In genomic region chr15:89685995-89686394, GRCh38 we compare ENCODE assay signal across 35 cellular contexts. TPM values are rescaled to one million over a fixed set of nuclear protein-coding genes. Genes with fewer than 3 reads are reported as not detected.
"Had no signal": no experiment of that assay in that cellular context is flagged by ENCODE, and none has a peak within 500 bp of the region (broad histone marks: within the 10 kb centered on the region; RNA-seq: fewer than 3 reads in every experiment).

No MANE protein-coding gene starts in this region.

- FAIRE-seq: colon, endometrium, endothelial cell of umbilical vein had no signal

- H3K36me3 ChIP-seq: breast epithelium had no signal

- H3K4me2 ChIP-seq: hepatocyte had no signal

- H3K27me3 ChIP-seq: adrenal gland, breast epithelium, esophagus squamous epithelium, gastroesophageal sphincter, heart right ventricle, hepatocyte had no signal

- H3K9me3 ChIP-seq: adrenal gland, breast epithelium, esophagus squamous epithelium, gastroesophageal sphincter, heart right ventricle had no signal

- H3K4me3 ChIP-seq: adrenal gland, breast epithelium, esophagus squamous epithelium, gastroesophageal sphincter, heart right ventricle, hepatocyte had no signal

- H3K27ac ChIP-seq: breast epithelium, epithelial cell of prostate, esophagus squamous epithelium, heart right ventricle, hepatocyte had no signal

- ATAC-seq: activated T-cell treated with anti-CD3 and anti-CD28 coated beads, Interleukin-2, amount 50 U/mL, for 4 hours; activated T-helper 17 cell treated with anti-CD3 and anti-CD28 coated beads, Interleukin-2, amount 50 U/mL, for 72 hours; gastroesophageal sphincter; heart right ventricle; WTC11 had no signal

- DNase-seq: activated CD4-positive, alpha-beta memory T cell treated with anti-CD3 and anti-CD28 coated beads, Interleukin-2, amount 10 ng/mL, durations not matched to agents 7 days and 5 days; activated CD4-positive, alpha-beta T cell treated with anti-CD3 and anti-CD28 coated beads for 1 hour; activated CD4-positive, alpha-beta T cell treated with anti-CD3 and anti-CD28 coated beads for 4 hours; activated CD4-positive, alpha-beta T cell treated with anti-CD3 and anti-CD28 coated beads, Interleukin-2, amount 10 ng/mL, durations not matched to agents 7 days and 5 days; activated CD4-positive, alpha-beta T cell treated with anti-CD3 and anti-CD28 coated beads, Interleukin-2, amount 50 U/mL, for 4 hours; activated CD8-positive, alpha-beta memory T cell treated with anti-CD3 and anti-CD28 coated beads for 24 hours; activated effector memory CD4-positive, alpha-beta T cell treated with Interleukin-2 at 50 U/mL for 16 hours; activated gamma-delta T cell treated with Interleukin-2 at 50 U/mL for 16 hours; activated naive CD4-positive, alpha-beta T cell treated with anti-CD3 and anti-CD28 coated beads, Interleukin-2, amount 50 U/mL, for 16 hours; activated naive CD4-positive, alpha-beta T cell treated with Interleukin-2 at 50 U/mL for 16 hours; activated T-cell treated with anti-CD3 and anti-CD28 coated beads, Interleukin-2, amount 50 U/mL, for 4 hours; adrenal gland; amygdala; aorta; cortex of kidney; effector CD8-positive, alpha-beta T cell; esophagus squamous epithelium; foreskin melanocyte; heart right ventricle; T-helper 2 cell had no signal

RNA-seq across cellular contexts. Expression of gene WDR93, which starts 4.6 kb away (rescaled TPM):
- total RNA-seq: activated CD4-positive, alpha-beta memory T cell treated with anti-CD3 and anti-CD28 coated beads, Interleukin-2, amount 10 ng/mL, durations not matched to agents 7 days and 5 days; activated CD4-positive, alpha-beta T cell treated with anti-CD3 and anti-CD28 coated beads, Interleukin-2, amount 10 ng/mL, durations not matched to agents 7 days and 5 days; activated T-cell treated with anti-CD3 and anti-CD28 coated beads, Interleukin-2, amount 50 U/mL, for 4 hours; aorta; cardiac septum; chondrocyte; dermis microvascular lymphatic vessel endothelial cell; endothelial cell of umbilical vein; esophagus squamous epithelium; fibroblast of villous mesenchyme; glomerular endothelial cell; T-helper 1 cell treated with Interleukin-12 subunit alpha and Interleukin-12 subunit beta and Interleukin-4 antibody, amounts not matched to agents 30 ng/mL and 1 ng/mL, for 36 hours; WTC11 had no signal
- polyA plus RNA-seq: hepatocyte had no signal

RNA-seq across cellular contexts. Expression of gene PLIN1, which starts 6.8 kb away (rescaled TPM):
- total RNA-seq: dermis microvascular lymphatic vessel endothelial cell; endothelial cell of umbilical vein; T-helper 1 cell treated with Interleukin-12 subunit alpha and Interleukin-12 subunit beta and Interleukin-4 antibody, amounts not matched to agents 30 ng/mL and 1 ng/mL, for 36 hours had no signal
